In genomic region chr13:93951153-93951552, GRCh38 we compare ENCODE assay signal across 14 cellular contexts.
DNase-seq lines count a peak whose midpoint lies in the region; ATAC-seq lines count a peak whose summit lies in the region.
"Had no signal": no experiment of that assay in that cellular context is flagged by ENCODE, and none has a peak within 500 bp of the region (broad histone marks: within the 10 kb centered on the region; RNA-seq: fewer than 3 reads in every experiment).

No MANE protein-coding gene starts in this region.

- ATAC-seq in HG02884 (IDR thresholded peaks at IDR 0.05; ENCODE audit: unreplicated experiment) = no peak
- ATAC-seq in HG03442 (IDR thresholded peaks at IDR 0.05; ENCODE audit: unreplicated experiment) = no peak
- ATAC-seq: HCT116 had no signal

- no peaks in the 10 kb centered on the region for H3K27me3 ChIP-seq in adipocyte (replicated peaks; ENCODE audit: control insufficient read depth, insufficient read depth, low read length)
- H3K27me3 ChIP-seq: suprapubic skin had no signal

- no peaks in the 10 kb centered on the region for H3K9me3 ChIP-seq in adipocyte (ENCODE audit: control insufficient read depth, low read length)
- H3K9me3 ChIP-seq: suprapubic skin had no signal

- H3K4me3 ChIP-seq in adipocyte (ENCODE audit: low read length) = no peak overlapping the region
- H3K4me3 ChIP-seq: PC-9, suprapubic skin had no signal

- H3K4me1 ChIP-seq in adipocyte (ENCODE audit: control insufficient read depth, insufficient read depth, low read length) = peaks cover 5% of the 10 kb centered on the region
- H3K4me1 ChIP-seq: suprapubic skin had no signal

- H3K9ac ChIP-seq in adipocyte (ENCODE audit: low read length) = no peak overlapping the region

- no peaks in the 10 kb centered on the region for H3K36me3 ChIP-seq in adipocyte (ENCODE audit: control insufficient read depth, insufficient read depth, low read length, severe bottlenecking)
- H3K36me3 ChIP-seq: suprapubic skin had no signal

- DNase-seq in NCI-H1417 (lab: John Stamatoyannopoulos, UW) = peak in 2 of 3 experiments; percentile 26 to 56
- no peak for DNase-seq in NCI-H1417 treated with DMSO at 0.1 percent for 48 hours (lab: John Stamatoyannopoulos, UW)
- peak; percentile 39 for DNase-seq in LHCN-M2 (ENCODE audit: low read depth)
- DNase-seq in adipocyte (ENCODE audit: low read depth) = peak; percentile 27
- peak; percentile 13 for DNase-seq in myocyte (ENCODE audit: low read depth)
- DNase-seq in stimulated activated CD4-positive, alpha-beta T cell treated with anti-CD3 and anti-CD28 coated beads, Interleukin-4, amount 100 ng/mL, for 1 hour = no peak
- DNase-seq: effector CD8-positive, alpha-beta T cell; midbrain; MV-4-11; PC-9 had no signal

Comparison
In these comparisons a context has a peak if more than half of its experiments do, and no peak if none do; other contexts are left out.
1. DNase-seq: peak in NCI-H1417 (2 of 3), LHCN-M2 (single experiment), adipocyte (single experiment) and myocyte (single experiment); none in NCI-H1417 treated with DMSO at 0.1 percent for 48 hours (single experiment) and stimulated activated CD4-positive, alpha-beta T cell treated with anti-CD3 and anti-CD28 coated beads, Interleukin-4, amount 100 ng/mL, for 1 hour (single experiment).